In the genomic region with DNA sequence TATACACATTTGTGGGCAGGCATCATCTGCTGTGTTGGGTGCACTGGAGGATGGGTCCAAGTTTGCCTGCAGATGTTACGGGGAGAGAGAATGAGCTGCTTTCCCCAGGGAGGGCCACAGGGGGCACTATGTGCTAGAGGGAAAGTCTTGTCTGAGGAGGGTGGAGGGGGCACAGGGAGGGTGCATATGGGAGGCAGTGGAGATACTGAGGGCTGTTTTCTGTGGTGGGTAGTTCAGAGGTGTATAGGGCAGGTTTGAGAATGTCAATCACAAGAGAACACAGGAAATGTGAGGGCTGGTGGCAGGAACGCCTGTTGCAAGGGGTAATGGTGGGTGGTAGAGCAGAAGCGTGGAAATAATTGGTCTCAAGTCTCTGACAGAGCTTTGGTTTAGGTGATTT, we compare ENCODE assay signal across 14 cellular contexts. TPM values are rescaled to one million over a fixed set of nuclear protein-coding genes. Genes with fewer than 3 reads are reported as not detected.
DNase-seq lines count a peak whose midpoint lies in the region; ATAC-seq and TF ChIP-seq lines count a peak whose summit lies in the region.
"Had no signal": no experiment of that assay in that cellular context is flagged by ENCODE, and none has a peak within 500 bp of the region (broad histone marks: within the 10 kb centered on the region; RNA-seq: fewer than 3 reads in every experiment).

No MANE protein-coding gene starts in this region.

- 93% methylated on average over 3 of the region's 3 CpGs for WGBS in tibial nerve, 2 donors

- H3K36me3 ChIP-seq in BLaER1 (peaks cover 60% of the 10 kb centered on the region), tibial nerve (peaks cover 4 to 68% (median 4%) of the 10 kb centered on the region in 3 donors)

- peak overlapping the region; percentile 19 for H3K27ac Mint-ChIP-seq in activated naive CD4-positive, alpha-beta T cell treated with anti-CD3 and anti-CD28 coated beads for 36 hours
- H3K27ac Mint-ChIP-seq: B cell had no signal

- no peak for TF ChIP-seq EP300 in tibial nerve (IDR thresholded peaks at IDR 0.05)

- no peaks in the 10 kb centered on the region for H4K20me1 ChIP-seq in BLaER1

- H3K36me3 Mint-ChIP-seq in activated naive CD4-positive, alpha-beta T cell treated with anti-CD3 and anti-CD28 coated beads for 36 hours (ENCODE audit: low read depth): peaks cover 22% of the 10 kb centered on the region

- CTCF ChIA-PET in activated naive CD4-positive, alpha-beta T cell treated with anti-CD3 and anti-CD28 coated beads for 36 hours (lab: Charles Lee): no interaction called here

- TF ChIP-seq CTCF in tibial nerve (IDR thresholded peaks at IDR 0.05): no peak

- peaks cover 4% of the 10 kb centered on the region; the same call in 1 of the 2 replicates for H3K27me3 ChIP-seq in BLaER1
- no peaks in the 10 kb centered on the region for H3K27me3 ChIP-seq in tibial nerve

- peak overlapping the region; percentile 74 for H3K4me2 ChIP-seq in BLaER1

- no peak overlapping the region for H3K4me3 ChIP-seq in BLaER1
- H3K4me3 ChIP-seq in tibial nerve: no peak overlapping the region

- no peak overlapping the region for H3K9ac ChIP-seq in BLaER1

- peak; percentile 25 to 33 for DNase-seq in Kasumi-1 (lab: John Stamatoyannopoulos, UW)
- DNase-seq in activated naive CD4-positive, alpha-beta T cell treated with anti-CD3 and anti-CD28 coated beads for 36 hours: no peak
- DNase-seq in midbrain (lab: John Stamatoyannopoulos, UW): peak; percentile 14
- DNase-seq in anterior cingulate cortex (lab: John Stamatoyannopoulos, UW): no peak
- DNase-seq in tibial nerve (ENCODE audit: low spot score in 2 of 2): no peak
- no peak for DNase-seq in inferior parietal cortex (ENCODE audit: extremely low spot score)
- DNase-seq: NCI-H1930, RPMI8226 had no signal

- no peak for ATAC-seq in HG02763 (IDR thresholded peaks at IDR 0.05; ENCODE audit: unreplicated experiment)
- ATAC-seq: sciatic nerve had no signal

- H3K4me1 Mint-ChIP-seq in activated naive CD4-positive, alpha-beta T cell treated with anti-CD3 and anti-CD28 coated beads for 36 hours (ENCODE audit: low read depth): peaks cover 29% of the 10 kb centered on the region

- H3K9me3 ChIP-seq in BLaER1 (no peaks in the 10 kb centered on the region), tibial nerve (no peaks in the 10 kb centered on the region)

- H3K27me3 Mint-ChIP-seq in activated naive CD4-positive, alpha-beta T cell treated with anti-CD3 and anti-CD28 coated beads for 36 hours (ENCODE audit: low read depth): no peaks in the 10 kb centered on the region

- TF ChIP-seq POLR2A in tibial nerve (IDR thresholded peaks at IDR 0.05): no peak

- intact Hi-C loops in activated naive CD4-positive, alpha-beta T cell treated with anti-CD3 and anti-CD28 coated beads for 36 hours (cut with micrococcal nuclease): no loop called here

- no peak overlapping the region for H3K27ac ChIP-seq in BLaER1
- H3K27ac ChIP-seq in tibial nerve: no peak overlapping the region
- H3K27ac ChIP-seq: HL-60 had no signal

- peaks cover 41% of the 10 kb centered on the region for H3K4me1 ChIP-seq in BLaER1
- H3K4me1 ChIP-seq in tibial nerve: peaks cover 0 to 30% (median 2%) of the 10 kb centered on the region in 4 donors

- no peak overlapping the region for H3K4me3 Mint-ChIP-seq in activated naive CD4-positive, alpha-beta T cell treated with anti-CD3 and anti-CD28 coated beads for 36 hours
- H3K4me3 Mint-ChIP-seq: B cell had no signal

- H3K9me3 Mint-ChIP-seq in activated naive CD4-positive, alpha-beta T cell treated with anti-CD3 and anti-CD28 coated beads for 36 hours: no peaks in the 10 kb centered on the region

RNA-seq across cellular contexts. Expression of a gene that starts 7.7 kb away (rescaled TPM):
- total RNA-seq in activated naive CD4-positive, alpha-beta T cell treated with anti-CD3 and anti-CD28 coated beads for 36 hours: 10 to 100 TPM; 31.7 to 32.7 TPM
- total RNA-seq in tibial nerve: 100 to 1,000 TPM in 1 of 4 donors, 10 to 100 TPM in 3; 46.3 to 119 (median 67.4) TPM

RNA-seq across cellular contexts. Expression of a gene that starts 25.1 kb away (rescaled TPM):
- 10 to 100 TPM; 39.0 to 42.0 TPM for total RNA-seq in activated naive CD4-positive, alpha-beta T cell treated with anti-CD3 and anti-CD28 coated beads for 36 hours
- 10 to 100 TPM; 17.9 to 51.3 (median 31.9) TPM for total RNA-seq in tibial nerve

RNA-seq across cellular contexts. Expression of a gene that starts 25.2 kb away (rescaled TPM):
- total RNA-seq in activated naive CD4-positive, alpha-beta T cell treated with anti-CD3 and anti-CD28 coated beads for 36 hours: 10 to 100 TPM; 44.6 to 44.8 TPM
- total RNA-seq in tibial nerve: 10 to 100 TPM; 36.8 to 84.6 (median 62.3) TPM

RNA-seq across cellular contexts. Expression of a gene that starts 49.5 kb away (rescaled TPM):
- not detected for total RNA-seq in activated naive CD4-positive, alpha-beta T cell treated with anti-CD3 and anti-CD28 coated beads for 36 hours
- not detected for total RNA-seq in tibial nerve
- total RNA-seq: B cell, sciatic nerve, temporal lobe had no signal

RNA-seq across cellular contexts. Expression of a gene that starts 50.8 kb away (rescaled TPM):
- total RNA-seq in activated naive CD4-positive, alpha-beta T cell treated with anti-CD3 and anti-CD28 coated beads for 36 hours: not detected
- not detected for total RNA-seq in tibial nerve
- total RNA-seq: B cell, sciatic nerve, temporal lobe had no signal

Comparison
In these comparisons a context has a peak if more than half of its experiments do, and no peak if none do; other contexts are left out.
1. DNase-seq: peak in Kasumi-1 (2 of 2) and midbrain (single experiment); none in activated naive CD4-positive, alpha-beta T cell treated with anti-CD3 and anti-CD28 coated beads for 36 hours (single experiment), anterior cingulate cortex (0 of 58), tibial nerve (0 of 2) and inferior parietal cortex (single experiment).